In genomic region chr9:83701769-83702168, GRCh38 we compare ENCODE assay signal across 1 cellular context.
TF ChIP-seq lines count a peak whose summit lies in the region.

No MANE protein-coding gene starts in this region.

TF ChIP-seq in HEK293, 187 proteins besides CTCF, POLR2A, EP300 and RAD21 (continued from another document):
- TF ChIP-seq ELK4 (IDR thresholded peaks at IDR 0.05; ENCODE audit: borderline replicate concordance, low read depth, low read length): no peak
- TF ChIP-seq ZNF621 (tag by site-specific recombination; IDR thresholded peaks at IDR 0.05): no peak
